In genomic region chr9:87878930-87879603, GRCh38 we compare ENCODE assay signal across 16 cellular contexts. TPM values are rescaled to one million over a fixed set of nuclear protein-coding genes. Genes with fewer than 3 reads are reported as not detected.
A peak's percentile ranks its signal among the peaks of the same experiment; 100 is the strongest.
DNase-seq lines count a peak whose midpoint lies in the region; ATAC-seq and TF ChIP-seq lines count a peak whose summit lies in the region.
"Had no signal": no experiment of that assay in that cellular context is flagged by ENCODE, and none has a peak within 500 bp of the region (broad histone marks: within the 10 kb centered on the region; RNA-seq: fewer than 3 reads in every experiment).

No MANE protein-coding gene starts in this region.

- intact Hi-C loops in MCF 10A (cut with micrococcal nuclease), result no loop called here
- intact Hi-C loops in breast epithelium (cut with DNase I; ENCODE audit: low total_unique reads), result no loop called here
- intact Hi-C loops in thyroid gland (cut with DNase I), result no loop called here

- DNase-seq in MCF 10A (ENCODE audit: unreplicated experiment), result peak; percentile 42
- no peak for DNase-seq in breast epithelium (ENCODE audit: low spot score in 2 of 2)
- peak; percentile 56 for DNase-seq in SK-N-MC (ENCODE audit: low read depth, low spot score)
- DNase-seq in fibroblast of the conjunctiva (ENCODE audit: low read depth), result peak; percentile 70
- no peak for DNase-seq in thyroid gland
- DNase-seq in NCI-H187 treated with DMSO at 0.1 percent for 48 hours (lab: John Stamatoyannopoulos, UW), result no peak
- DNase-seq in activated gamma-delta T cell (lab: John Stamatoyannopoulos, UW), result no peak
- DNase-seq: aorta; CD4-positive, CD25-positive, alpha-beta regulatory T cell; lower lobe of right lung; NCI-H526; occipital lobe; stimulated activated CD4-positive, alpha-beta T cell treated with anti-CD3 and anti-CD28 coated beads, Interleukin-2, amount 100 ng/mL, for 24 hours; stimulated activated naive CD8-positive, alpha-beta T cell treated with anti-CD3 and anti-CD28 coated beads, Interleukin-15, amount 100 ng/mL, for 72 hours had no signal

- no peaks in the 10 kb centered on the region for H3K27me3 Mint-ChIP-seq in MCF 10A (ENCODE audit: insufficient read depth, unreplicated experiment)

- no peak overlapping the region for H3K27ac Mint-ChIP-seq in MCF 10A (ENCODE audit: low read depth, unreplicated experiment)
- H3K27ac Mint-ChIP-seq: CD4-positive, CD25-positive, alpha-beta regulatory T cell; stimulated activated naive CD8-positive, alpha-beta T cell treated with anti-CD3 and anti-CD28 coated beads, Interleukin-15, amount 100 ng/mL, for 72 hours had no signal

- H3K9ac ChIP-seq in SK-N-MC (ENCODE audit: insufficient read length), result no peak overlapping the region

- no peak overlapping the region for H3K4me3 ChIP-seq in breast epithelium
- no peak overlapping the region for H3K4me3 ChIP-seq in SK-N-MC
- H3K4me3 ChIP-seq in thyroid gland (replicated peaks in 1 of 3), result no peak overlapping the region
- H3K4me3 ChIP-seq: lower lobe of right lung had no signal

- H3K36me3 Mint-ChIP-seq in MCF 10A (ENCODE audit: insufficient read depth, unreplicated experiment), result no peaks in the 10 kb centered on the region
- H3K36me3 Mint-ChIP-seq: CD4-positive, CD25-positive, alpha-beta regulatory T cell had no signal

- CTCF ChIA-PET in MCF 10A (lab: Yijun Ruan, JAX), result no interaction called here

- H3K27me3 ChIP-seq in breast epithelium, result no peaks in the 10 kb centered on the region
- H3K27me3 ChIP-seq in thyroid gland, result no peaks in the 10 kb centered on the region

- H3K9me3 ChIP-seq in breast epithelium (no peaks in the 10 kb centered on the region), SK-N-MC (ENCODE audit: low read depth, low read length) (no peaks in the 10 kb centered on the region), thyroid gland (no peaks in the 10 kb centered on the region)
- H3K9me3 ChIP-seq: lower lobe of right lung had no signal

- ATAC-seq in GM18511 (IDR thresholded peaks at IDR 0.05; ENCODE audit: unreplicated experiment), result no peak
- ATAC-seq: stimulated activated naive CD8-positive, alpha-beta T cell treated with anti-CD3 and anti-CD28 coated beads, Interleukin-15, amount 100 ng/mL, for 72 hours had no signal

- H3K9me3 Mint-ChIP-seq in MCF 10A (ENCODE audit: unreplicated experiment), result no peaks in the 10 kb centered on the region
- H3K9me3 Mint-ChIP-seq: stimulated activated naive CD8-positive, alpha-beta T cell treated with anti-CD3 and anti-CD28 coated beads, Interleukin-15, amount 100 ng/mL, for 72 hours had no signal

- TF ChIP-seq POLR2A in breast epithelium (IDR thresholded peaks at IDR 0.05), result no peak
- no peak for TF ChIP-seq POLR2A in thyroid gland (IDR thresholded peaks at IDR 0.05)

- TF ChIP-seq CTCF in MCF 10A (IDR thresholded peaks at IDR 0.05; ENCODE audit: unreplicated experiment), result no peak
- no peak for TF ChIP-seq CTCF in breast epithelium (IDR thresholded peaks at IDR 0.05)
- TF ChIP-seq CTCF in thyroid gland (IDR thresholded peaks at IDR 0.05), result no peak

- H3K27ac ChIP-seq in breast epithelium (no peak overlapping the region), SK-N-MC (no peak overlapping the region; the same call in 1 of the 2 replicates), thyroid gland (no peak overlapping the region)
- H3K27ac ChIP-seq: lower lobe of right lung had no signal

- H3K4me1 ChIP-seq in breast epithelium (no peaks in the 10 kb centered on the region), thyroid gland (no peaks in the 10 kb centered on the region)
- H3K4me1 ChIP-seq: lower lobe of right lung had no signal

- no TSS peak for BruUV-seq in MCF 10A (replicated peaks; lab: Mats Ljungman, UMichigan)

- H3K36me3 ChIP-seq in breast epithelium (no peaks in the 10 kb centered on the region), SK-N-MC (ENCODE audit: insufficient read depth, low read length) (no peaks in the 10 kb centered on the region), thyroid gland (no peaks in the 10 kb centered on the region)
- H3K36me3 ChIP-seq: lower lobe of right lung had no signal

- H3K4me1 Mint-ChIP-seq in MCF 10A (ENCODE audit: insufficient read depth, unreplicated experiment), result peaks cover 8% of the 10 kb centered on the region
- H3K4me1 Mint-ChIP-seq: stimulated activated naive CD8-positive, alpha-beta T cell treated with anti-CD3 and anti-CD28 coated beads, Interleukin-15, amount 100 ng/mL, for 72 hours had no signal

- no peak overlapping the region for H3K4me3 Mint-ChIP-seq in MCF 10A (ENCODE audit: unreplicated experiment)
- H3K4me3 Mint-ChIP-seq: CD4-positive, CD25-positive, alpha-beta regulatory T cell; stimulated activated naive CD8-positive, alpha-beta T cell treated with anti-CD3 and anti-CD28 coated beads, Interleukin-15, amount 100 ng/mL, for 72 hours had no signal

- POLR2A ChIA-PET in MCF 10A (lab: Yijun Ruan, JAX), result interaction anchor here (0.9 to 1.2 kb wide), 2 partner anchors 16 to 153 kb away, joined by 3 to 4 read pairs; partner anchors contain the start of gene CTSL

- 73 to 88% methylated on average over 1 of the region's 1 CpG for WGBS in thyroid gland, 2 donors

RNA-seq across cellular contexts. Expression of gene SPATA31E1, which starts 3.6 kb away (rescaled TPM):
- total RNA-seq in MCF 10A (2022) (not detected in 2 replicates), breast epithelium (not detected), thyroid gland (under 1 TPM in 1 of 4 donors, not detected in 3; under 0.01 TPM)
- total RNA-seq: aorta; CD4-positive, CD25-positive, alpha-beta regulatory T cell; frontal cortex; lower lobe of right lung; occipital lobe had no signal

RNA-seq across cellular contexts. Expression of gene SPATA31C1, which starts 38.7 kb away (rescaled TPM):
- total RNA-seq in MCF 10A (2022), result not detected in 2 replicates
- total RNA-seq in breast epithelium, result not detected
- not detected for total RNA-seq in thyroid gland
- total RNA-seq: aorta; CD4-positive, CD25-positive, alpha-beta regulatory T cell; frontal cortex; lower lobe of right lung; occipital lobe had no signal

Comparison
In these comparisons a context has a peak if more than half of its experiments do, and no peak if none do; other contexts are left out.
1. DNase-seq: peak in MCF 10A (single experiment), SK-N-MC (single experiment) and fibroblast of the conjunctiva (single experiment); none in breast epithelium (0 of 2), thyroid gland (0 of 2), NCI-H187 treated with DMSO at 0.1 percent for 48 hours (single experiment) and activated gamma-delta T cell (single experiment).